1 cellular context compared by ENCODE assay signal in the genomic region with DNA sequence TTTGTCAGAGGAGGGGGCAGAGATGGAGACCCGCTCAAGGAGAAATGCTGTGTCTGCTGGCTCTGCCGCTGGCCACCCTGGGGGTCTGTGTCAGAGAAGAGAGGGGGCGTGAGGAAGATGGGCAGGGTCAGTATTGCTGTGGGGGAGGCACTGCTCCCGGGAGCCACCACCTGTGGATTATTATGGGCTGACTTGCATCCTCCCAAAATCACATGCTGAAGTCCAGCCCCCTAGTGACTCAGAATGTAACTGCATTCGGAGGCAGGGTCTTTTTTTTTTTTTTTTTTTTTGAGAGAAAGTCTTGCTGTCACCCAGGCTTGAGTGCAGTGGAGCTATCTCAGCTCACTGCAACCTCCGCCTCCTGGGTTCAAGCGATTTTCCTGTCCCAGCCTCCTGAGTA.
TF ChIP-seq lines count a peak whose summit lies in the region.

No MANE protein-coding gene starts in this region.

TF ChIP-seq in H1, 55 proteins besides CTCF, POLR2A, EP300 and RAD21:
- TF ChIP-seq EZH2 (IDR thresholded peaks at IDR 0.05; ENCODE audit: low read depth, low read length, severe bottlenecking) (no peak), TAF1 (IDR thresholded peaks at IDR 0.05; ENCODE audit: low read depth, low read length) (no peak), KDM1A (IDR thresholded peaks at IDR 0.05; ENCODE audit: borderline replicate concordance, low read length) (no peak), ZNF274 (IDR thresholded peaks at IDR 0.05; ENCODE audit: borderline replicate concordance, extremely low read depth, low read length) (no peak), NRF1 (IDR thresholded peaks at IDR 0.05; ENCODE audit: low read depth, low read length) (no peak), SIX5 (IDR thresholded peaks at IDR 0.05; ENCODE audit: low read depth, low read length) (no peak), GTF2F1 (IDR thresholded peaks at IDR 0.05; ENCODE audit: borderline replicate concordance, low read depth, low read length) (no peak), CHD2 (IDR thresholded peaks at IDR 0.05; ENCODE audit: low read length) (no peak), KDM5A (IDR thresholded peaks at IDR 0.05; ENCODE audit: low read length) (no peak), RNF2 (IDR thresholded peaks at IDR 0.05; ENCODE audit: borderline replicate concordance, low read depth, low read length, missing control alignments, poor library complexity, severe bottlenecking) (no peak)
- TF ChIP-seq, protein P1, sequence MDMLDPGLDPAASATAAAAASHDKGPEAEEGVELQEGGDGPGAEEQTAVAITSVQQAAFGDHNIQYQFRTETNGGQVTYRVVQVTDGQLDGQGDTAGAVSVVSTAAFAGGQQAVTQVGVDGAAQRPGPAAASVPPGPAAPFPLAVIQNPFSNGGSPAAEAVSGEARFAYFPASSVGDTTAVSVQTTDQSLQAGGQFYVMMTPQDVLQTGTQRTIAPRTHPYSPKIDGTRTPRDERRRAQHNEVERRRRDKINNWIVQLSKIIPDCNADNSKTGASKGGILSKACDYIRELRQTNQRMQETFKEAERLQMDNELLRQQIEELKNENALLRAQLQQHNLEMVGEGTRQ (IDR thresholded peaks at IDR 0.05; ENCODE audit: low read length): no peak
TF ChIP-seq in H1: peak in this region for 0.
